ENCODE assay signal across 18 cellular contexts in the genomic region with DNA sequence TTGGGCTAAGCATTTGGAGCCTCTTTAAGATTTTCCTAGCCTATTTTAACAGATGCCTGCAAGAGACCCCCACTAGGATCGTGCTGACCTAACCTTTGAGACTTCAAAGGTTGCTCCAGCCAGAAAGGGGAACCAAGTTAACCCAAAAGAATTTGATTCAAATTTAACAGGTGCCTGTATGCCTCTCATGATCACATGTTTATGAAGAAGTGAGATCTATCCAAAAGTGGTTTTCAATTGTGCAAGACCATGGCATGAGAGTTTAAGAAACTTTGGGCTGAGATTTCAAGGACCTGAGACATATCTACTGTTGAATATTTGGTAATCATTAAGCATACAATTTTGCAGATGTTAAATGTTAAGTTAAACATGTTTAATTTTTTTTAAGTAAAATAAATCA.
"Had no signal": no experiment of that assay in that cellular context is flagged by ENCODE, and none has a peak within 500 bp of the region (broad histone marks: within the 10 kb centered on the region; RNA-seq: fewer than 3 reads in every experiment).

No MANE protein-coding gene starts in this region.

- H3K36me3 Mint-ChIP-seq: type B pancreatic cell had no signal

- H3K27ac Mint-ChIP-seq: endodermal cell; mesothelial cell of epicardium; stimulated activated memory B cell treated with anti-CD40 and anti-IgM and Interleukin-4, amounts not matched to agents 10 μg/mL and 1 μg/mL and 100 μg/mL, for 72 hours; type B pancreatic cell had no signal

- H3K4me1 Mint-ChIP-seq: endodermal cell had no signal

- H3K4me3 Mint-ChIP-seq: endodermal cell; mesothelial cell of epicardium; stimulated activated memory B cell treated with anti-CD40 and anti-IgM and Interleukin-4, amounts not matched to agents 10 μg/mL and 1 μg/mL and 100 μg/mL, for 72 hours; type B pancreatic cell had no signal

- ATAC-seq: activated CD4-positive, CD25-positive, alpha-beta regulatory T cell treated with anti-CD3 and anti-CD28 coated beads, Interleukin-2, amount 50 U/mL, for 24 hours; natural killer cell treated with Interleukin-12 subunit alpha and Interleukin-12 subunit beta and Interleukin-15 and Interleukin-18, amount 100 ng/mL, for 72 hours; sciatic nerve; stimulated activated memory B cell treated with anti-CD40 and anti-IgM and Interleukin-4, amounts not matched to agents 10 μg/mL and 1 μg/mL and 100 μg/mL, for 72 hours had no signal

- DNase-seq: aorta; brain microvascular endothelial cell; central memory CD4-positive, alpha-beta T cell; colonic mucosa; endodermal cell; foreskin melanocyte; glutamatergic neuron; hippocampal formation; islet precursor cell; stimulated activated CD4-positive, alpha-beta T cell treated with anti-CD3 and anti-CD28 coated beads, Interleukin-4, amount 100 ng/mL, for 24 hours; T-helper 1 cell; testis had no signal

- H3K27me3 Mint-ChIP-seq: stimulated activated memory B cell treated with anti-CD40 and anti-IgM and Interleukin-4, amounts not matched to agents 10 μg/mL and 1 μg/mL and 100 μg/mL, for 72 hours had no signal
